In genomic region chr2:85705680-85706039, GRCh38 we compare ENCODE assay signal across 10 cellular contexts. TPM values are rescaled to one million over a fixed set of nuclear protein-coding genes. Genes with fewer than 3 reads are reported as not detected.
DNase-seq lines count a peak whose midpoint lies in the region; ATAC-seq and TF ChIP-seq lines count a peak whose summit lies in the region.
"Had no signal": no experiment of that assay in that cellular context is flagged by ENCODE, and none has a peak within 500 bp of the region (broad histone marks: within the 10 kb centered on the region; RNA-seq: fewer than 3 reads in every experiment).

No MANE protein-coding gene starts in this region.

- no peak for TF ChIP-seq CTCF in vagina (IDR thresholded peaks at IDR 0.05)
- TF ChIP-seq CTCF in GM13977 (IDR thresholded peaks at IDR 0.05; ENCODE audit: extremely low read depth, insufficient read depth, missing control alignments): no peak
- no peak for TF ChIP-seq CTCF in mesothelial cell of epicardium (IDR thresholded peaks at IDR 0.05; ENCODE audit: unreplicated experiment)

- intact Hi-C loops in vagina (cut with DNase I): loop anchor here (5.0 kb wide), 1 partner anchor 68 kb away; no protein-coding TSS in a partner anchor

- no peak for DNase-seq in activated naive CD8-positive, alpha-beta T cell treated with anti-CD3 and anti-CD28 coated beads, Interleukin-2, amount 10 ng/mL, durations not matched to agents 7 days and 5 days
- no peak for DNase-seq in activated naive CD8-positive, alpha-beta T cell treated with anti-CD3 and anti-CD28 coated beads, Interleukin-2, amount 50 U/mL, for 24 hours
- DNase-seq in astrocyte of the hippocampus (ENCODE audit: low read depth, low spot score): peak; percentile 83
- no peak for DNase-seq in vagina (ENCODE audit: extremely low spot score in 2 of 2)
- no peak for DNase-seq in GM13977 (ENCODE audit: low spot score)
- DNase-seq in mesothelial cell of epicardium (ENCODE audit: low spot score in 2 of 2, unreplicated experiment in 2 of 2): no peak

- H3K27me3 Mint-ChIP-seq in activated naive CD8-positive, alpha-beta T cell treated with anti-CD3 and anti-CD28 coated beads, Interleukin-2, amount 10 ng/mL, durations not matched to agents 7 days and 5 days: peaks cover 17% of the 10 kb centered on the region
- peaks cover 16% of the 10 kb centered on the region for H3K27me3 Mint-ChIP-seq in activated naive CD8-positive, alpha-beta T cell treated with anti-CD3 and anti-CD28 coated beads, Interleukin-2, amount 50 U/mL, for 24 hours
- peaks cover 12% of the 10 kb centered on the region for H3K27me3 Mint-ChIP-seq in mesothelial cell of epicardium (ENCODE audit: low read depth)

- H3K36me3 ChIP-seq in vagina: no peaks in the 10 kb centered on the region

- H3K9me3 Mint-ChIP-seq in activated naive CD8-positive, alpha-beta T cell treated with anti-CD3 and anti-CD28 coated beads, Interleukin-2, amount 10 ng/mL, durations not matched to agents 7 days and 5 days: no peaks in the 10 kb centered on the region
- no peaks in the 10 kb centered on the region for H3K9me3 Mint-ChIP-seq in activated naive CD8-positive, alpha-beta T cell treated with anti-CD3 and anti-CD28 coated beads, Interleukin-2, amount 50 U/mL, for 24 hours
- H3K9me3 Mint-ChIP-seq in mesothelial cell of epicardium: no peaks in the 10 kb centered on the region
- H3K9me3 Mint-ChIP-seq: nephron had no signal

- no peak for ATAC-seq in activated naive CD8-positive, alpha-beta T cell treated with anti-CD3 and anti-CD28 coated beads, Interleukin-2, amount 10 ng/mL, durations not matched to agents 7 days and 5 days (ENCODE audit: low read depth)
- no peak for ATAC-seq in activated naive CD8-positive, alpha-beta T cell treated with anti-CD3 and anti-CD28 coated beads, Interleukin-2, amount 50 U/mL, for 24 hours
- ATAC-seq in GM18868 (IDR thresholded peaks at IDR 0.05; ENCODE audit: unreplicated experiment): no peak

- no peaks in the 10 kb centered on the region for H3K4me1 ChIP-seq in vagina

- H3K4me3 Mint-ChIP-seq in activated naive CD8-positive, alpha-beta T cell treated with anti-CD3 and anti-CD28 coated beads, Interleukin-2, amount 10 ng/mL, durations not matched to agents 7 days and 5 days: no peak overlapping the region
- H3K4me3 Mint-ChIP-seq in activated naive CD8-positive, alpha-beta T cell treated with anti-CD3 and anti-CD28 coated beads, Interleukin-2, amount 50 U/mL, for 24 hours: no peak overlapping the region
- H3K4me3 Mint-ChIP-seq in mesothelial cell of epicardium: no peak overlapping the region
- H3K4me3 Mint-ChIP-seq: nephron had no signal

- peaks cover 47% of the 10 kb centered on the region for H3K4me1 Mint-ChIP-seq in activated naive CD8-positive, alpha-beta T cell treated with anti-CD3 and anti-CD28 coated beads, Interleukin-2, amount 10 ng/mL, durations not matched to agents 7 days and 5 days
- peaks cover 48% of the 10 kb centered on the region for H3K4me1 Mint-ChIP-seq in activated naive CD8-positive, alpha-beta T cell treated with anti-CD3 and anti-CD28 coated beads, Interleukin-2, amount 50 U/mL, for 24 hours
- H3K4me1 Mint-ChIP-seq in mesothelial cell of epicardium: peaks cover 10% of the 10 kb centered on the region

- peak overlapping the region; percentile 51 for H3K27ac Mint-ChIP-seq in activated naive CD8-positive, alpha-beta T cell treated with anti-CD3 and anti-CD28 coated beads, Interleukin-2, amount 10 ng/mL, durations not matched to agents 7 days and 5 days
- H3K27ac Mint-ChIP-seq in activated naive CD8-positive, alpha-beta T cell treated with anti-CD3 and anti-CD28 coated beads, Interleukin-2, amount 50 U/mL, for 24 hours: no peak overlapping the region
- H3K27ac Mint-ChIP-seq in mesothelial cell of epicardium: no peak overlapping the region
- H3K27ac Mint-ChIP-seq: nephron had no signal

- H3K4me3 ChIP-seq in vagina: no peak overlapping the region
- H3K4me3 ChIP-seq: SK-N-MC had no signal

- H3K9me3 ChIP-seq in vagina: no peaks in the 10 kb centered on the region

- H3K27ac ChIP-seq in layer of hippocampus (ENCODE audit: low read depth, low read length) (peak overlapping the region; percentile 49), vagina (peak overlapping the region; percentile 44)
- H3K27ac ChIP-seq: SK-N-MC had no signal

- in situ Hi-C loops in GM13977 (cut with MboI; ENCODE audit: low pct_unique_long_range_greater_than_20kb, low sequenced_read_pairs, unreplicated experiment): no loop called here

- TF ChIP-seq POLR2A in vagina (IDR thresholded peaks at IDR 0.05): no peak

- H3K36me3 Mint-ChIP-seq in activated naive CD8-positive, alpha-beta T cell treated with anti-CD3 and anti-CD28 coated beads, Interleukin-2, amount 10 ng/mL, durations not matched to agents 7 days and 5 days: no peaks in the 10 kb centered on the region
- H3K36me3 Mint-ChIP-seq in activated naive CD8-positive, alpha-beta T cell treated with anti-CD3 and anti-CD28 coated beads, Interleukin-2, amount 50 U/mL, for 24 hours (ENCODE audit: low read depth): no peaks in the 10 kb centered on the region
- H3K36me3 Mint-ChIP-seq in mesothelial cell of epicardium: no peaks in the 10 kb centered on the region

- POLR2A ChIA-PET in activated naive CD8-positive, alpha-beta T cell treated with anti-CD3 and anti-CD28 coated beads, Interleukin-2, amount 10 ng/mL, durations not matched to agents 7 days and 5 days (lab: Charles Lee): interaction anchor here (0.6 to 3.5 kb wide), 4 partner anchors 9 to 90 kb away, joined by 3 to 15 read pairs (median 4); partner anchors contain the start of gene USP39

- H3K27me3 ChIP-seq in layer of hippocampus (ENCODE audit: control insufficient read depth, insufficient read depth, low read length): no peaks in the 10 kb centered on the region
- H3K27me3 ChIP-seq in vagina: no peaks in the 10 kb centered on the region

RNA-seq across cellular contexts. Expression of gene GNLY, which starts 11.5 kb away (rescaled TPM):
- total RNA-seq in activated naive CD8-positive, alpha-beta T cell treated with anti-CD3 and anti-CD28 coated beads, Interleukin-2, amount 10 ng/mL, durations not matched to agents 7 days and 5 days: 10 to 100 TPM; 22.0 to 27.5 TPM
- total RNA-seq in vagina: 3.2 TPM
- 0.43 TPM in 1 of 3 replicates, not detected in the others for total RNA-seq in mesothelial cell of epicardium

RNA-seq across cellular contexts. Expression of gene SFTPB, which starts 37.7 kb away (rescaled TPM):
- total RNA-seq in activated naive CD8-positive, alpha-beta T cell treated with anti-CD3 and anti-CD28 coated beads, Interleukin-2, amount 10 ng/mL, durations not matched to agents 7 days and 5 days: not detected
- total RNA-seq in vagina: not detected
- not detected in 3 replicates for total RNA-seq in mesothelial cell of epicardium

RNA-seq across cellular contexts. Expression of gene ATOH8, which starts 48.1 kb away (rescaled TPM):
- not detected for total RNA-seq in activated naive CD8-positive, alpha-beta T cell treated with anti-CD3 and anti-CD28 coated beads, Interleukin-2, amount 10 ng/mL, durations not matched to agents 7 days and 5 days
- total RNA-seq in vagina (66.5 TPM), mesothelial cell of epicardium (12.6 to 13.8 TPM (median 12.7 TPM) in 3 replicates)

Comparison
In these comparisons a context has a peak if more than half of its experiments do, and no peak if none do; other contexts are left out.
1. RNA of gene ATOH8, which starts 48.1 kb away (total RNA-seq): 66.5 TPM in vagina (single experiment) and 12.6 to 13.8 TPM in mesothelial cell of epicardium; not detected in activated naive CD8-positive, alpha-beta T cell treated with anti-CD3 and anti-CD28 coated beads, Interleukin-2, amount 10 ng/mL, durations not matched to agents 7 days and 5 days; every median in the first group is over 10 times any median in the second.